In genomic region chr17:794876-795275, GRCh38 we compare ENCODE assay signal across 8 cellular contexts. TPM values are rescaled to one million over a fixed set of nuclear protein-coding genes. Genes with fewer than 3 reads are reported as not detected.
DNase-seq lines count a peak whose midpoint lies in the region; ATAC-seq and TF ChIP-seq lines count a peak whose summit lies in the region.

No MANE protein-coding gene starts in this region.

- H2AFZ ChIP-seq in SU-DHL-6 (ENCODE audit: low read depth, low read length, severe bottlenecking) (no peak overlapping the region), hepatocyte (no peak overlapping the region)

- H3K4me2 ChIP-seq in SU-DHL-6 (ENCODE audit: low read depth, low read length, poor library complexity, severe bottlenecking) (no peak overlapping the region), hepatocyte (peak overlapping the region; percentile 51)

- no peaks in the 10 kb centered on the region for H3K9me3 Mint-ChIP-seq in Caco-2 (ENCODE audit: unreplicated experiment)
- no peaks in the 10 kb centered on the region for H3K9me3 Mint-ChIP-seq in IgD-negative memory B cell

- H3K36me3 ChIP-seq in Caco-2 (ENCODE audit: control insufficient read depth, insufficient read depth, low read length) (no peaks in the 10 kb centered on the region), SU-DHL-6 (ENCODE audit: low read length) (no peaks in the 10 kb centered on the region), brain microvascular endothelial cell (replicated peaks) (peaks cover 13% of the 10 kb centered on the region), hepatocyte (replicated peaks; ENCODE audit: insufficient read depth, low read depth) (no peaks in the 10 kb centered on the region), rectal smooth muscle tissue (ENCODE audit: control insufficient read depth, insufficient read depth, low read length) (peaks cover 8% of the 10 kb centered on the region)

- H3K9me2 ChIP-seq in SU-DHL-6 (replicated peaks; ENCODE audit: insufficient read depth, low read length) (no peaks in the 10 kb centered on the region), hepatocyte (replicated peaks; ENCODE audit: insufficient read depth) (no peaks in the 10 kb centered on the region)

- H3K36me3 Mint-ChIP-seq in Caco-2 (ENCODE audit: insufficient read depth, unreplicated experiment) (peaks cover 52% of the 10 kb centered on the region), IgD-negative memory B cell (peaks cover 2% of the 10 kb centered on the region)

- H3K27ac ChIP-seq in SU-DHL-6 (ENCODE audit: low read depth, low read length) = no peak overlapping the region
- H3K27ac ChIP-seq in brain microvascular endothelial cell = no peak overlapping the region
- peak overlapping the region; percentile 31 for H3K27ac ChIP-seq in hepatocyte
- peak overlapping the region; percentile 58 for H3K27ac ChIP-seq in rectal smooth muscle tissue (ENCODE audit: low read depth, low read length)

- TF ChIP-seq CTCF in Caco-2 (IDR thresholded peaks at IDR 0.05; ENCODE audit: insufficient read depth in 1 of 2, low read depth in 1 of 2, low read length in 1 of 2, severe bottlenecking in 1 of 2, unreplicated experiment in 1 of 2) (peak; percentile 12 to 27), SU-DHL-6 (IDR thresholded peaks at IDR 0.05; ENCODE audit: insufficient read depth, low read length, poor library complexity, severe bottlenecking) (peak; percentile 44), brain microvascular endothelial cell (IDR thresholded peaks at IDR 0.05; ENCODE audit: low read depth, low read length, missing control alignments) (peak; percentile 88), hepatocyte (IDR thresholded peaks at IDR 0.05; ENCODE audit: poor library complexity) (peak; percentile 86)

- CTCF ChIA-PET in Caco-2 (lab: Charles Lee) = interaction anchor here (2.7 kb wide), 1 partner anchor 186 kb away, joined by 10 read pairs; no protein-coding TSS in a partner anchor

- DNase-seq in Caco-2 (peak in 1 of 2 experiments; percentile 31), brain microvascular endothelial cell (peak; percentile 60), hepatocyte (ENCODE audit: low spot score) (peak; percentile 87)

- H3K79me2 ChIP-seq in SU-DHL-6 (ENCODE audit: insufficient read depth, low read length) (no peaks in the 10 kb centered on the region), hepatocyte (no peaks in the 10 kb centered on the region)

- in situ Hi-C loops in brain microvascular endothelial cell (cut with HindIII; ENCODE audit: low pct_ligation_motif_present, low sequenced_read_pairs) = loop anchor here (25.0 kb wide), 1 partner anchor 192 kb away; the partner anchor contains the start of genes NXN and TIMM22

- H3K4me1 Mint-ChIP-seq in Caco-2 (ENCODE audit: low read depth, unreplicated experiment) (no peaks in the 10 kb centered on the region), IgD-negative memory B cell (peaks cover 6 to 7% (median 7%) of the 10 kb centered on the region in 3 donors)

- no peaks in the 10 kb centered on the region for H3K9me3 ChIP-seq in Caco-2
- H3K9me3 ChIP-seq in SU-DHL-6 (ENCODE audit: insufficient read depth, low read length) = no peaks in the 10 kb centered on the region
- H3K9me3 ChIP-seq in hepatocyte (ENCODE audit: low read depth) = no peaks in the 10 kb centered on the region

- intact Hi-C loops in Caco-2 (cut with micrococcal nuclease; ENCODE audit: unreplicated experiment) = loop anchor here (2.0 kb wide), 1 partner anchor 186 kb away; no protein-coding TSS in a partner anchor

- H3K4me3 ChIP-seq in Caco-2 (ENCODE audit: low read depth, low read length) (no peak overlapping the region), SU-DHL-6 (ENCODE audit: insufficient read depth, low read length, poor library complexity, severe bottlenecking) (no peak overlapping the region), brain microvascular endothelial cell (ENCODE audit: low read depth, low read length) (peak overlapping the region; percentile 30), hepatocyte (no peak overlapping the region), rectal smooth muscle tissue (ENCODE audit: low read length) (peak overlapping the region; percentile 44)

- H3K9ac ChIP-seq in SU-DHL-6 (ENCODE audit: low read length) = no peak overlapping the region
- H3K9ac ChIP-seq in rectal smooth muscle tissue (ENCODE audit: low read length) = no peak overlapping the region

- H3K4me3 Mint-ChIP-seq in Caco-2 (ENCODE audit: unreplicated experiment) = no peak overlapping the region
- H3K4me3 Mint-ChIP-seq in IgD-negative memory B cell = peak overlapping the region in 1 of 4 donors; percentile 76

- ATAC-seq in GM19455 (IDR thresholded peaks at IDR 0.05; ENCODE audit: unreplicated experiment) (no peak), HG03378 (IDR thresholded peaks at IDR 0.05; ENCODE audit: unreplicated experiment) (no peak)

- POLR2A ChIA-PET in Caco-2 (lab: Charles Lee) = no interaction called here

- H3K4me1 ChIP-seq in Caco-2 (no peaks in the 10 kb centered on the region), hepatocyte (ENCODE audit: insufficient read depth) (peaks cover 7% of the 10 kb centered on the region), rectal smooth muscle tissue (ENCODE audit: control insufficient read depth, insufficient read depth, low read length) (peaks cover 9% of the 10 kb centered on the region)

- no peak overlapping the region for H3K27ac Mint-ChIP-seq in Caco-2 (ENCODE audit: unreplicated experiment)
- peak overlapping the region in 2 of 3 donors; percentile 71 to 73 for H3K27ac Mint-ChIP-seq in IgD-negative memory B cell

- H4K20me1 ChIP-seq in SU-DHL-6 (ENCODE audit: low read depth, low read length) = no peaks in the 10 kb centered on the region
- no peaks in the 10 kb centered on the region for H4K20me1 ChIP-seq in hepatocyte (ENCODE audit: insufficient read depth, poor library complexity, severe bottlenecking)

- H3K27me3 ChIP-seq in Caco-2 (replicated peaks; ENCODE audit: control insufficient read depth, insufficient read depth, low read length) (no peaks in the 10 kb centered on the region), SU-DHL-6 (ENCODE audit: low read length) (no peaks in the 10 kb centered on the region), brain microvascular endothelial cell (replicated peaks) (no peaks in the 10 kb centered on the region), hepatocyte (no peaks in the 10 kb centered on the region), rectal smooth muscle tissue (ENCODE audit: control insufficient read depth, insufficient read depth, low read length) (no peaks in the 10 kb centered on the region)

- 44% methylated on average over 18 of the region's 18 CpGs for WGBS in hepatocyte (ENCODE audit: low lambda C conversion rate, missing lambda C conversion rate)

- no peaks in the 10 kb centered on the region for H3F3A ChIP-seq in SU-DHL-6 (ENCODE audit: insufficient read depth)

- H3K27me3 Mint-ChIP-seq in Caco-2 (ENCODE audit: insufficient read depth, unreplicated experiment) = no peaks in the 10 kb centered on the region
- no peaks in the 10 kb centered on the region for H3K27me3 Mint-ChIP-seq in IgD-negative memory B cell

- no TSS peak for BruUV-seq in Caco-2 (replicated peaks; lab: Mats Ljungman, UMichigan)

RNA-seq across cellular contexts. Expression of gene MRM3, which starts 12.7 kb away (rescaled TPM):
- total RNA-seq in Caco-2 (2022) (11.0 and 14.1 TPM in 2 replicates), hepatocyte (14.6 and 17.0 TPM in 2 replicates)
- polyA plus RNA-seq in IgD-negative memory B cell (32.2 TPM), hepatocyte (13.3 and 15.3 TPM in 2 replicates)

RNA-seq across cellular contexts. Expression of gene GLOD4, which starts 12.8 kb away (rescaled TPM):
- total RNA-seq in Caco-2 (2022) = 69.7 and 74.0 TPM in 2 replicates
- polyA plus RNA-seq in IgD-negative memory B cell = 100.0 TPM
- 70.8 and 120 TPM in 2 replicates for total RNA-seq in hepatocyte
- polyA plus RNA-seq in hepatocyte = 68.1 and 74.1 TPM in 2 replicates

RNA-seq across cellular contexts. Expression of gene GEMIN4, which starts 42.8 kb away (rescaled TPM):
- total RNA-seq in Caco-2 (2022) = 19.1 and 20.3 TPM in 2 replicates
- 27.4 TPM for polyA plus RNA-seq in IgD-negative memory B cell
- total RNA-seq in hepatocyte = 11.6 and 12.0 TPM in 2 replicates
- polyA plus RNA-seq in hepatocyte = 9.7 and 12.8 TPM in 2 replicates

Comparison
In these comparisons a context has a peak if more than half of its experiments do, and no peak if none do; other contexts are left out.
1. H3K4me3 ChIP-seq: peak in brain microvascular endothelial cell (single experiment) and rectal smooth muscle tissue (single experiment); none in Caco-2 (single experiment), SU-DHL-6 (single experiment) and hepatocyte (single experiment).
2. CTCF ChIP-seq: peak in every context shown above with its lines; median percentile 88 in brain microvascular endothelial cell; 86 in hepatocyte; 44 in SU-DHL-6; 20 in Caco-2.
3. H3K27ac ChIP-seq: peak in hepatocyte (single experiment) and rectal smooth muscle tissue (single experiment); none in SU-DHL-6 (single experiment) and brain microvascular endothelial cell (single experiment).